Comparison of ENCODE assay signal across 1 cellular context in genomic region chr10:97574374-97575100, GRCh38.
TF ChIP-seq lines count a peak whose summit lies in the region.

No MANE protein-coding gene starts in this region.

TF ChIP-seq in SK-N-SH, 30 proteins besides CTCF, POLR2A, EP300 and RAD21 (continued from another document):
- TF ChIP-seq ZBTB33 (IDR thresholded peaks at IDR 0.05; ENCODE audit: borderline replicate concordance, low read depth), result peak; percentile 82; the same call in 1 of the 2 replicates
- TF ChIP-seq NRF1 (IDR thresholded peaks at IDR 0.05; ENCODE audit: low read depth, low read length), result no peak
- peak; percentile 100 for TF ChIP-seq TEAD4 (IDR thresholded peaks at IDR 0.05; ENCODE audit: borderline replicate concordance, insufficient read depth)
- TF ChIP-seq FOSL2 (IDR thresholded peaks at IDR 0.05; ENCODE audit: borderline replicate concordance, low read depth), result peak; percentile 98
- TF ChIP-seq SMC3 (IDR thresholded peaks at IDR 0.05; ENCODE audit: low read depth, low read length), result no peak
- peak; percentile 80; the same call in 1 of the 2 replicates for TF ChIP-seq SIN3A (IDR thresholded peaks at IDR 0.05; ENCODE audit: borderline replicate concordance, low read depth, low read length)
- no peak for TF ChIP-seq GATA2 (CRISPR knock-in tag; IDR thresholded peaks at IDR 0.05)
- no peak for TF ChIP-seq FOXJ3 (CRISPR knock-in tag; IDR thresholded peaks at IDR 0.05)
- peak; percentile 74 for TF ChIP-seq REST (IDR thresholded peaks at IDR 0.05; ENCODE audit: low read depth, low read length)
- TF ChIP-seq RCOR1 (IDR thresholded peaks at IDR 0.05; ENCODE audit: low read length), result no peak
- no peak for TF ChIP-seq MXI1 (IDR thresholded peaks at IDR 0.05; ENCODE audit: low read depth, low read length)
- no peak for TF ChIP-seq ELF1 (IDR thresholded peaks at IDR 0.05)
- TF ChIP-seq USF2 (IDR thresholded peaks at IDR 0.05; ENCODE audit: borderline replicate concordance, low read depth, low read length), result no peak
- TF ChIP-seq MAX (IDR thresholded peaks at IDR 0.05; ENCODE audit: low read depth), result peak; percentile 94
- peak; percentile 98 for TF ChIP-seq JUND (IDR thresholded peaks at IDR 0.05)
- TF ChIP-seq GABPA (IDR thresholded peaks at IDR 0.05; ENCODE audit: low read depth), result 0 out of 2 replicates have a peak, but pooled peaks have one; percentile 19
- no peak for TF ChIP-seq CHD2 (IDR thresholded peaks at IDR 0.05; ENCODE audit: low read length, partially characterized antibody)
